ENCODE assay signal across 27 cellular contexts in the genomic region with DNA sequence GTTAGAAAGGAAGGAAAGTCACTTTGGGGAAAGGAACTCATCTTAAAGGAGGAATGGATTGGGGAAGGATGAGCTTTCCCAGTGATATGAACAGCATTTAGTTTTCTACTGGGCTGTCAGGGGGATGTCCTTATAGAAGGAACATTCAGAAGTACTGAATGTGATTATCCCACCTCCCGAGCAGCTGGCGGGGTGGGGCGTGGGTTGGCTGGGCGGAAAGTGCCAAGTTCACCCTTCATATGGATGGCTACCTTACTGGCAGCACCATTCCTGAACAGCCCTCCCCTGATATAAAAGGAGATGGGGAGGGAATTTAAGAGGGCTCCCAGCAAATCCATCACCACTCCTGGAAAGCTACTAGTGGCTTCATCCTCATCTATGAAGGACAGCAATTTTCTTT.
"Had no signal": no experiment of that assay in that cellular context is flagged by ENCODE, and none has a peak within 500 bp of the region (broad histone marks: within the 10 kb centered on the region; RNA-seq: fewer than 3 reads in every experiment).

No MANE protein-coding gene starts in this region.

- H3K36me3 Mint-ChIP-seq: stimulated activated effector memory CD8-positive, alpha-beta T cell treated with anti-CD3 and anti-CD28 coated beads, Interleukin-12 subunit alpha, Interleukin-12 subunit beta, amount 100 ng/mL, for 72 hours; stimulated activated memory B cell treated with anti-CD40 and anti-IgM and Interleukin-4, amounts not matched to agents 10 μg/mL and 1 μg/mL and 100 μg/mL, for 72 hours; stimulated activated naive B cell treated with anti-CD40 and anti-IgM and Interleukin-4, amounts not matched to agents 10 μg/mL and 1 μg/mL and 100 μg/mL, for 72 hours had no signal

- H3K9me3 ChIP-seq: stomach, suprapubic skin, testis, thoracic aorta, thyroid gland, tibial artery, tibial nerve, transverse colon, upper lobe of left lung, upper lobe of right lung, uterus, vagina had no signal

- H3K9me3 Mint-ChIP-seq: stimulated activated effector memory CD8-positive, alpha-beta T cell treated with anti-CD3 and anti-CD28 coated beads, Interleukin-12 subunit alpha, Interleukin-12 subunit beta, amount 100 ng/mL, for 72 hours; stimulated activated memory B cell treated with anti-CD40 and anti-IgM and Interleukin-4, amounts not matched to agents 10 μg/mL and 1 μg/mL and 100 μg/mL, for 72 hours; stimulated activated naive B cell treated with anti-CD40 and anti-IgM and Interleukin-4, amounts not matched to agents 10 μg/mL and 1 μg/mL and 100 μg/mL, for 72 hours; stimulated activated naive CD8-positive, alpha-beta T cell treated with anti-CD3 and anti-CD28 coated beads, Interleukin-15, amount 100 ng/mL, for 72 hours; stimulated activated naive CD8-positive, alpha-beta T cell treated with anti-CD3 and anti-CD28 coated beads, Interleukin-15, Interleukin-2, amounts not matched to agents 100 ng/mL and 50 ng/mL, for 24 hours; type B pancreatic cell had no signal

- H3K27me3 ChIP-seq: stomach, suprapubic skin, testis, thyroid gland, tibial artery, tibial nerve, transverse colon, upper lobe of left lung, upper lobe of right lung, uterus, vagina had no signal

- H3K4me3 ChIP-seq: stomach, suprapubic skin, testis, thoracic aorta, thyroid gland, tibial artery, tibial nerve, transverse colon, upper lobe of left lung, upper lobe of right lung, uterus, vagina had no signal

- H3K4me1 ChIP-seq: stomach, suprapubic skin, testis, thyroid gland, tibial artery, tibial nerve, transverse colon, upper lobe of left lung, upper lobe of right lung, uterus, vagina had no signal

- H3K4me3 Mint-ChIP-seq: stimulated activated effector memory CD8-positive, alpha-beta T cell treated with anti-CD3 and anti-CD28 coated beads, Interleukin-12 subunit alpha, Interleukin-12 subunit beta, amount 100 ng/mL, for 72 hours; stimulated activated memory B cell treated with anti-CD40 and anti-IgM and Interleukin-4, amounts not matched to agents 10 μg/mL and 1 μg/mL and 100 μg/mL, for 72 hours; stimulated activated naive B cell treated with anti-CD40 and anti-IgM and Interleukin-4, amounts not matched to agents 10 μg/mL and 1 μg/mL and 100 μg/mL, for 72 hours; stimulated activated naive CD8-positive, alpha-beta T cell treated with anti-CD3 and anti-CD28 coated beads, Interleukin-15, amount 100 ng/mL, for 72 hours; stimulated activated naive CD8-positive, alpha-beta T cell treated with anti-CD3 and anti-CD28 coated beads, Interleukin-15, Interleukin-2, amounts not matched to agents 100 ng/mL and 50 ng/mL, for 24 hours; type B pancreatic cell had no signal

- DNase-seq: stimulated activated CD4-positive, alpha-beta T cell treated with anti-CD3 and anti-CD28 coated beads, Interleukin-2, amount 100 ng/mL, for 48 hours; stimulated activated CD4-positive, alpha-beta T cell treated with anti-CD3 and anti-CD28 coated beads, Interleukin-4, amount 100 ng/mL, for 1 hour; stimulated activated CD4-positive, alpha-beta T cell treated with anti-CD3 and anti-CD28 coated beads, Interleukin-4, amount 100 ng/mL, for 24 hours; stimulated activated CD4-positive, alpha-beta T cell treated with anti-CD3 and anti-CD28 coated beads, Interleukin-4, amount 100 ng/mL, for 4 hours; stimulated activated CD8-positive, alpha-beta memory T cell treated with anti-CD3 and anti-CD28 coated beads, Interleukin-4, amount 100 ng/mL, for 48 hours; stimulated activated naive B cell treated with anti-CD40 and anti-IgM and Interleukin-4, amounts not matched to agents 10 μg/mL and 1 μg/mL and 100 μg/mL, for 72 hours; stimulated activated naive CD4-positive, alpha-beta T cell; stimulated activated naive CD4-positive, alpha-beta T cell treated with Interleukin-2 at 50 U/mL for 16 hours; stimulated activated naive CD8-positive, alpha-beta T cell treated with anti-CD3 and anti-CD28 coated beads, Interleukin-15, amount 100 ng/mL, for 72 hours; stimulated activated naive CD8-positive, alpha-beta T cell treated with anti-CD3 and anti-CD28 coated beads, Interleukin-15, Interleukin-2, amounts not matched to agents 100 U/mL and 50 U/mL, for 24 hours; stomach; substantia nigra; testis; thyroid gland; tibial artery; transverse colon; upper lobe of right lung; uterus had no signal

- H3K36me3 ChIP-seq: stomach, suprapubic skin, thoracic aorta, thyroid gland, tibial artery, tibial nerve, transverse colon, upper lobe of left lung, upper lobe of right lung, uterus, vagina had no signal

- H3K4me1 Mint-ChIP-seq: stimulated activated effector memory CD8-positive, alpha-beta T cell treated with anti-CD3 and anti-CD28 coated beads, Interleukin-12 subunit alpha, Interleukin-12 subunit beta, amount 100 ng/mL, for 72 hours; stimulated activated memory B cell treated with anti-CD40 and anti-IgM and Interleukin-4, amounts not matched to agents 10 μg/mL and 1 μg/mL and 100 μg/mL, for 72 hours; stimulated activated naive B cell treated with anti-CD40 and anti-IgM and Interleukin-4, amounts not matched to agents 10 μg/mL and 1 μg/mL and 100 μg/mL, for 72 hours; stimulated activated naive CD8-positive, alpha-beta T cell treated with anti-CD3 and anti-CD28 coated beads, Interleukin-15, amount 100 ng/mL, for 72 hours had no signal

- H3K27ac Mint-ChIP-seq: stimulated activated effector memory CD8-positive, alpha-beta T cell treated with anti-CD3 and anti-CD28 coated beads, Interleukin-12 subunit alpha, Interleukin-12 subunit beta, amount 100 ng/mL, for 72 hours; stimulated activated memory B cell treated with anti-CD40 and anti-IgM and Interleukin-4, amounts not matched to agents 10 μg/mL and 1 μg/mL and 100 μg/mL, for 72 hours; stimulated activated naive B cell treated with anti-CD40 and anti-IgM and Interleukin-4, amounts not matched to agents 10 μg/mL and 1 μg/mL and 100 μg/mL, for 72 hours; stimulated activated naive CD8-positive, alpha-beta T cell treated with anti-CD3 and anti-CD28 coated beads, Interleukin-15, amount 100 ng/mL, for 72 hours; stimulated activated naive CD8-positive, alpha-beta T cell treated with anti-CD3 and anti-CD28 coated beads, Interleukin-15, Interleukin-2, amounts not matched to agents 100 ng/mL and 50 ng/mL, for 24 hours; type B pancreatic cell had no signal

- H3K27ac ChIP-seq: stomach, suprapubic skin, testis, thoracic aorta, thyroid gland, tibial artery, tibial nerve, transverse colon, upper lobe of left lung, upper lobe of right lung, uterus, vagina had no signal

- ATAC-seq: stimulated activated effector memory CD8-positive, alpha-beta T cell treated with anti-CD3 and anti-CD28 coated beads, Interleukin-12 subunit alpha, Interleukin-12 subunit beta, amount 100 ng/mL, for 72 hours; stimulated activated memory B cell treated with anti-CD40 and anti-IgM and Interleukin-4, amounts not matched to agents 10 μg/mL and 1 μg/mL and 100 μg/mL, for 72 hours; stimulated activated naive B cell treated with anti-CD40 and anti-IgM and Interleukin-4, amounts not matched to agents 10 μg/mL and 1 μg/mL and 100 μg/mL, for 72 hours; stimulated activated naive CD8-positive, alpha-beta T cell treated with anti-CD3 and anti-CD28 coated beads, Interleukin-15, amount 100 ng/mL, for 72 hours; stimulated activated naive CD8-positive, alpha-beta T cell treated with anti-CD3 and anti-CD28 coated beads, Interleukin-15, Interleukin-2, amounts not matched to agents 100 U/mL and 50 U/mL, for 24 hours; upper lobe of right lung had no signal
